ENCODE assay signal across 8 cellular contexts in genomic region chr7:96321041-96321669, GRCh38. TPM values are rescaled to one million over a fixed set of nuclear protein-coding genes. Genes with fewer than 3 reads are reported as not detected.
DNase-seq lines count a peak whose midpoint lies in the region; ATAC-seq and TF ChIP-seq lines count a peak whose summit lies in the region.

No MANE protein-coding gene starts in this region.

- H3K4me2 ChIP-seq in mesendoderm (ENCODE audit: low read length): peak overlapping the region; percentile 54

- H2BK5ac ChIP-seq in mesendoderm (ENCODE audit: low read length): peak overlapping the region; percentile 96

- peak overlapping the region; percentile 99 for H3K4ac ChIP-seq in mesendoderm (ENCODE audit: low read depth, low read length)

- H3K27ac ChIP-seq in mesendoderm (ENCODE audit: low read depth, low read length): peak overlapping the region; percentile 98

- H3K36me3 ChIP-seq in BJ (ENCODE audit: control insufficient read depth, insufficient read depth, low read length) (no peaks in the 10 kb centered on the region), endocrine pancreas (ENCODE audit: control insufficient read depth, insufficient read depth, low read length) (no peaks in the 10 kb centered on the region), mesendoderm (ENCODE audit: control insufficient read depth, insufficient read depth, low read length) (no peaks in the 10 kb centered on the region)

- no CpG with 5 or more reads among the region's 22 CpGs for WGBS in mesendoderm (ENCODE audit: extremely low coverage, insufficient coverage, low lambda C conversion rate)

- H2BK120ac ChIP-seq in mesendoderm (ENCODE audit: low read depth, low read length): no peak overlapping the region

- POLR2A ChIA-PET in BJ (lab: Charles Lee): no interaction called here

- peak overlapping the region; percentile 82 for H4K8ac ChIP-seq in mesendoderm (ENCODE audit: low read depth, low read length)

- peak; percentile 23 for DNase-seq in BJ (ENCODE audit: low read depth)
- DNase-seq in NCI-H2227 (lab: John Stamatoyannopoulos, UW; ENCODE audit: unreplicated experiment): peak; percentile 86
- peak; percentile 19 for DNase-seq in activated CD4-positive, CD25-positive, alpha-beta regulatory T cell treated with anti-CD3 and anti-CD28 coated beads, Interleukin-2, amount 50 U/mL, for 16 hours (ENCODE audit: low read depth, low spot score)
- DNase-seq in mesendoderm: peak; percentile 97
- DNase-seq in stimulated activated CD8-positive, alpha-beta memory T cell treated with anti-CD3 and anti-CD28 coated beads, Interleukin-7, amount 100 ng/mL, for 1 hour (ENCODE audit: low read depth in 2 of 2): peak; percentile 11 to 27

- no peaks in the 10 kb centered on the region for H3K9me3 ChIP-seq in endocrine pancreas (ENCODE audit: control insufficient read depth, low read length)

- peak overlapping the region; percentile 99 for H3K56ac ChIP-seq in mesendoderm (ENCODE audit: low read length)

- H3K18ac ChIP-seq in mesendoderm (ENCODE audit: low read length): peak overlapping the region; percentile 93

- H4K5ac ChIP-seq in mesendoderm (ENCODE audit: low read length): no peak overlapping the region

- CTCF ChIA-PET in BJ (lab: Yijun Ruan, JAX): no interaction called here

- H3K79me2 ChIP-seq in mesendoderm (ENCODE audit: control insufficient read depth, insufficient read depth, low read length): peaks cover 26% of the 10 kb centered on the region

- ATAC-seq in GM18873 (IDR thresholded peaks at IDR 0.05; ENCODE audit: low FRiP score, unreplicated experiment): peak; percentile 36
- ATAC-seq in HG03135 (IDR thresholded peaks at IDR 0.05; ENCODE audit: unreplicated experiment): peak; percentile 41

- peak overlapping the region; percentile 100 for H3K23ac ChIP-seq in mesendoderm (ENCODE audit: low read length)

- H3K79me1 ChIP-seq in mesendoderm (ENCODE audit: low read length): peaks cover 11% of the 10 kb centered on the region

- no peak overlapping the region for H2BK15ac ChIP-seq in mesendoderm (replicated peaks; ENCODE audit: low read depth)

- peak overlapping the region; percentile 67 for H3K9ac ChIP-seq in endocrine pancreas (ENCODE audit: control insufficient read depth, insufficient read depth, low read length)
- H3K9ac ChIP-seq in mesendoderm (ENCODE audit: low read length): peak overlapping the region; percentile 97

- no peak overlapping the region for H2AK5ac ChIP-seq in mesendoderm (ENCODE audit: low read length)

- no peak for TF ChIP-seq CTCF in BJ (IDR thresholded peaks at IDR 0.05; ENCODE audit: insufficient read depth, low read depth, low read length)

- H3K4me3 ChIP-seq in BJ (ENCODE audit: low read depth, low read length) (peak overlapping the region; percentile 96), endocrine pancreas (ENCODE audit: control insufficient read depth, insufficient read depth, low read length) (peak overlapping the region; percentile 89), mesendoderm (ENCODE audit: low read length) (peak overlapping the region; percentile 90)

- H3K27me3 ChIP-seq in BJ (ENCODE audit: control insufficient read depth, insufficient read depth, low read length): no peaks in the 10 kb centered on the region
- no peaks in the 10 kb centered on the region for H3K27me3 ChIP-seq in endocrine pancreas (ENCODE audit: control insufficient read depth, insufficient read depth, low read length)
- H3K27me3 ChIP-seq in mesendoderm (ENCODE audit: insufficient read depth, low read length, poor library complexity): no peaks in the 10 kb centered on the region

- H3K4me1 ChIP-seq in endocrine pancreas (ENCODE audit: control insufficient read depth, insufficient read depth, low read length) (peaks cover 10% of the 10 kb centered on the region), mesendoderm (ENCODE audit: control insufficient read depth, low read depth, low read length) (peaks cover 10% of the 10 kb centered on the region)

RNA-seq across cellular contexts. Expression of gene SLC25A13, which starts 0.7 kb away (rescaled TPM):
- 6.2 and 10.2 TPM in 2 replicates for polyA plus RNA-seq in BJ (2011; rRNA removed)
- polyA minus RNA-seq in BJ (2011; rRNA and poly(A)+ RNA removed): 5.1 and 6.1 TPM in 2 replicates
- polyA plus RNA-seq in mesendoderm (2013, experiment 1 of 2): 61.0 TPM
- 62.3 TPM for polyA plus RNA-seq in mesendoderm (2013, experiment 2 of 2)

Comparison
In these comparisons a context has a peak if more than half of its experiments do, and no peak if none do; other contexts are left out.
1. Peak in every context shown above with its lines: DNase-seq, ATAC-seq, H3K4me3 ChIP-seq and H3K27ac ChIP-seq.
2. DNase-seq: peak in every context shown above with its lines; median percentile 97 in mesendoderm; 86 in NCI-H2227; 23 in BJ; 19 in activated CD4-positive, CD25-positive, alpha-beta regulatory T cell treated with anti-CD3 and anti-CD28 coated beads, Interleukin-2, amount 50 U/mL, for 16 hours; 19 in stimulated activated CD8-positive, alpha-beta memory T cell treated with anti-CD3 and anti-CD28 coated beads, Interleukin-7, amount 100 ng/mL, for 1 hour.